Comparison of ENCODE assay signal across 1 cellular context in genomic region chr11:120012245-120012644, GRCh38.
TF ChIP-seq lines count a peak whose summit lies in the region.

No MANE protein-coding gene starts in this region.

TF ChIP-seq in H1, 55 proteins besides CTCF, POLR2A, EP300 and RAD21 (continued from another document):
- TF ChIP-seq RFX5 (IDR thresholded peaks at IDR 0.05; ENCODE audit: borderline replicate concordance, low read depth, low read length) (no peak), NANOG (IDR thresholded peaks at IDR 0.05; ENCODE audit: insufficient read depth, low read depth, low read length, poor library complexity, severe bottlenecking) (no peak), NRF1 (IDR thresholded peaks at IDR 0.05; ENCODE audit: low read depth, low read length) (no peak)
